Comparison of ENCODE assay signal across 8 cellular contexts in the genomic region with DNA sequence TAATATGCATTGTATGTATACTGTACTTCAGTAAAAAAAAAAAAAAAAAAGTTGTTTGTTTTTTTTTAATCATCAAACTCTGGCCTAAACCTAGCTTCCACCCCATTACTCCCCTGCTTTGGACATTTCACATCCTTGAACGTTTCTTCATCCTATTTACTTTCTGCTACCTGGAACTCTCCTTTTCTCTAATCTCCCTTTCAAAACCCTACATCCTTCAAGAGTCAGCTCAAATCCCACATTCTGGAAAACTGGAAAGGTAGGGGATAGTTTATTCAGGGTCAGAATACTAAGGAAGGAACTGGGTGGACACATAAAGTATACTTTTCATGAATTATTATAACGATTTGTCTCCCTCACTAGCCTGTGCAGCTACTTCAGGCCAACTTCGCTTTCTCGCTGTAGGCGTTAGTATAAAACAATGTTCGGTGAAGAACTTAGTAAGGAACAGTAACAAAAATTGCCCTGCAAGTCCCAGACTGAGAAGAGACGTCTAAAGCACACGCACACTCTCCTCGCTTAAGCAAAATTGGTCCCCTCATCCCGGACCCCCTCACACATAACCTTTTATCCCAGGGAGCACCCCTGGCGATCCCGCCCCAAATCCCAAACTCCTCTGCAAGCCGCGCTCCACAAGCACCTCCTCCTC. TPM values are rescaled to one million over a fixed set of nuclear protein-coding genes. Genes with fewer than 3 reads are reported as not detected.
A peak's percentile ranks its signal among the peaks of the same experiment; 100 is the strongest.
DNase-seq lines count a peak whose midpoint lies in the region; ATAC-seq and TF ChIP-seq lines count a peak whose summit lies in the region.

No MANE protein-coding gene starts in this region.

- no peaks in the 10 kb centered on the region for H3K36me3 ChIP-seq in Peyer's patch
- H3K36me3 ChIP-seq in esophagus (ENCODE audit: control insufficient read depth in 2 of 2, insufficient read depth in 2 of 2, low read length in 1 of 2) = no peaks in the 10 kb centered on the region
- no peaks in the 10 kb centered on the region for H3K36me3 ChIP-seq in prostate gland

- H3K27me3 ChIP-seq in Peyer's patch (no peaks in the 10 kb centered on the region), esophagus (ENCODE audit: control insufficient read depth in 1 of 2, insufficient read depth in 2 of 2, low read length in 2 of 2) (no peaks in the 10 kb centered on the region), prostate gland (replicated peaks; ENCODE audit: insufficient read depth) (no peaks in the 10 kb centered on the region)

- TF ChIP-seq CTCF in GM13977 (IDR thresholded peaks at IDR 0.05; ENCODE audit: extremely low read depth, insufficient read depth, missing control alignments) (no peak), Peyer's patch (IDR thresholded peaks at IDR 0.05) (no peak), prostate gland (IDR thresholded peaks at IDR 0.05) (no peak)

- intact Hi-C loops in prostate gland (cut with DNase I) (no loop called here), posterior vena cava (cut with DNase I) (no loop called here)

- H3K4me1 ChIP-seq in Peyer's patch (peaks cover 0 to 6% (median 0%) of the 10 kb centered on the region in 4 donors), esophagus (ENCODE audit: control insufficient read depth in 2 of 2, insufficient read depth in 2 of 2, low read length in 1 of 2) (no peaks in the 10 kb centered on the region), prostate gland (replicated peaks) (no peaks in the 10 kb centered on the region)

- H3K4me3 ChIP-seq in Peyer's patch (peak overlapping the region; percentile 55 to 94 (median 83)), esophagus (ENCODE audit: low read depth in 1 of 2, low read length in 2 of 2) (peak overlapping the region; percentile 66 to 87), prostate gland (peak overlapping the region; percentile 43 to 71)

- H3K27ac ChIP-seq in Peyer's patch = peak overlapping the region; percentile 72 to 83 (median 82)
- H3K27ac ChIP-seq in esophagus (ENCODE audit: low read depth in 2 of 2, low read length in 1 of 2) = peak overlapping the region; percentile 86 to 89
- H3K27ac ChIP-seq in prostate gland = peak overlapping the region; percentile 68 to 78

- ATAC-seq in GM18909 (IDR thresholded peaks at IDR 0.05; ENCODE audit: poor library complexity, unreplicated experiment) = no peak

- WGBS in esophagus, 2 donors = 0 to 1% methylated on average over 14 of the region's 14 CpGs
- under 1% methylated on average over 14 of the region's 14 CpGs for WGBS in prostate gland

- peak; percentile 31 for DNase-seq in GM13977 (ENCODE audit: low spot score)
- DNase-seq in Peyer's patch = no peak
- no peak for DNase-seq in prostate gland (ENCODE audit: low spot score)
- no peak for DNase-seq in stimulated activated CD8-positive, alpha-beta memory T cell treated with anti-CD3 and anti-CD28 coated beads, Interleukin-4, amount 100 ng/mL, for 48 hours
- DNase-seq in NCI-H187 (lab: John Stamatoyannopoulos, UW) = no peak
- no peak for DNase-seq in posterior vena cava (ENCODE audit: low spot score)

- H3K9me3 ChIP-seq in Peyer's patch (no peaks in the 10 kb centered on the region), esophagus (ENCODE audit: control insufficient read depth in 2 of 2, insufficient read depth in 1 of 2, low read depth in 1 of 2, low read length in 1 of 2) (no peaks in the 10 kb centered on the region), prostate gland (no peaks in the 10 kb centered on the region)

- in situ Hi-C loops in GM13977 (cut with MboI; ENCODE audit: low pct_unique_long_range_greater_than_20kb, low sequenced_read_pairs, unreplicated experiment) = no loop called here

- TF ChIP-seq POLR2A in Peyer's patch (IDR thresholded peaks at IDR 0.05) (no peak), prostate gland (IDR thresholded peaks at IDR 0.05) (no peak)

RNA-seq across cellular contexts. Expression of a gene that starts 0.8 kb away (rescaled TPM):
- total RNA-seq in Peyer's patch (10 to 100 TPM in 3 of 4 donors, 1 to 10 TPM in 1; 6.6 to 29.5 (median 18.4) TPM), prostate gland (10 to 100 TPM; 18.2 to 26.4 TPM), posterior vena cava (10 to 100 TPM in 1 of 2 donors, 1 to 10 TPM in 1; 9.6 to 10.7 TPM)
- polyA plus RNA-seq in esophagus = 10 to 100 TPM; 14.2 to 22.5 TPM

RNA-seq across cellular contexts. Expression of a gene that starts 28.0 kb away (rescaled TPM):
- total RNA-seq in Peyer's patch = 10 to 100 TPM; 16.5 to 43.0 (median 34.4) TPM
- polyA plus RNA-seq in esophagus = 10 to 100 TPM; 39.5 to 57.1 TPM
- 10 to 100 TPM; 26.0 to 39.4 TPM for total RNA-seq in prostate gland
- total RNA-seq in posterior vena cava = 10 to 100 TPM; 34.0 to 44.7 TPM
